Comparison of ENCODE assay signal across 17 cellular contexts in the genomic region with DNA sequence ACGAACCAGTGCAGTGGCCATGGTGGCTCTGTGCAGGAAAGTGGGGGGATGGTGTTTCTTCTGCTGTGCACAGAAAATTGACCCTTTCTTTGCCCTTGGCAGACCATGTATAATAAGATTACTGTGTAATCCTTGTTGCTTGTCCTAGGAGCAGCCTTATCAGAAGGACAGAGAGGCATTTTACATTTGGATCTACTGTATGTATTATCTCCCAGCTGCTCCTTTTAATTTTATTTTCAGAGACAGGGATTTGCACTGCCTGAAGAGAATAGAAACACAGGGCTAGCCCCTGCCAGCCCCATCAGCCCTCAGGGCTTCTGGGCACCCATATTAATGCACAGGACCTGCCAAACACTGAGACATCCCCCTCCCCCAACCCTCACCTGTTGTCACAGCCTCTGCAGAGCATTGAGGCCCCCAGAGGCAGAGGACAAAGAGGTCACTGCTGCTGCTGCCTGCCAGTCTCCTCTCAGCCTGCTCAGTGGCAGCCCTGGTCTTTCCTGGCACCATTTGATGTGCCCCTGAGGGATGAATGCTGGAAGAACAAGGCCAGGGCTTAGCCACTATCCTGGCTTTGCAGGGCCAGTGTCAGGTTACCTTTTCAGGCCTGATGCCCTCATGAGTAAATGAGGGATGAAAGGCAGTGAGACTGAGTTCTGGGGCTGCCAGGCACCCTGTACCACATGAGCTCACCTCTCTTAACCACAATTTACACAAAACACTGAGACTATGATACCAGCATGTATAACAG.
DNase-seq lines count a peak whose midpoint lies in the region; ATAC-seq lines count a peak whose summit lies in the region.
"Had no signal": no experiment of that assay in that cellular context is flagged by ENCODE, and none has a peak within 500 bp of the region (broad histone marks: within the 10 kb centered on the region; RNA-seq: fewer than 3 reads in every experiment).

No MANE protein-coding gene starts in this region.

- ATAC-seq in GM19035 (IDR thresholded peaks at IDR 0.05; ENCODE audit: unreplicated experiment) (no peak), GM19023 (IDR thresholded peaks at IDR 0.05; ENCODE audit: unreplicated experiment) (no peak)

- DNase-seq in DMS79 (lab: John Stamatoyannopoulos, UW) (peak; percentile 43), NCI-H1105 (lab: John Stamatoyannopoulos, UW) (peak; percentile 30), RPMI8226 (peak; percentile 58), iris pigment epithelial cell (ENCODE audit: low read depth) (peak; percentile 9), DMS53 treated with DMSO at 0.1 percent for 48 hours (lab: John Stamatoyannopoulos, UW; ENCODE audit: unreplicated experiment) (no peak)
- no peak for DNase-seq in effector CD4-positive, alpha-beta T cell
- DNase-seq: activated CD4-positive, alpha-beta T cell treated with anti-CD3 and anti-CD28 coated beads, Interleukin-2, amount 50 U/mL, for 1 hour; activated naive CD4-positive, alpha-beta T cell treated with anti-CD3 and anti-CD28 coated beads, Interleukin-2, amount 50 U/mL, for 16 hours; activated T-cell treated with anti-CD3 and anti-CD28 coated beads, Interleukin-2, amount 50 U/mL, for 1 hour; Caco-2; esophagus squamous epithelium; GF-D8; nucleus accumbens; stimulated activated CD4-positive, alpha-beta T cell treated with anti-CD3 and anti-CD28 coated beads, Interleukin-2, amount 100 ng/mL, for 48 hours; substantia nigra had no signal

Comparison
In these comparisons a context has a peak if more than half of its experiments do, and no peak if none do; other contexts are left out.
1. DNase-seq: peak in DMS79 (single experiment), NCI-H1105 (single experiment), RPMI8226 (single experiment) and iris pigment epithelial cell (single experiment); none in effector CD4-positive, alpha-beta T cell (single experiment) and DMS53 treated with DMSO at 0.1 percent for 48 hours (single experiment).